ENCODE assay signal across 9 cellular contexts in the genomic region with DNA sequence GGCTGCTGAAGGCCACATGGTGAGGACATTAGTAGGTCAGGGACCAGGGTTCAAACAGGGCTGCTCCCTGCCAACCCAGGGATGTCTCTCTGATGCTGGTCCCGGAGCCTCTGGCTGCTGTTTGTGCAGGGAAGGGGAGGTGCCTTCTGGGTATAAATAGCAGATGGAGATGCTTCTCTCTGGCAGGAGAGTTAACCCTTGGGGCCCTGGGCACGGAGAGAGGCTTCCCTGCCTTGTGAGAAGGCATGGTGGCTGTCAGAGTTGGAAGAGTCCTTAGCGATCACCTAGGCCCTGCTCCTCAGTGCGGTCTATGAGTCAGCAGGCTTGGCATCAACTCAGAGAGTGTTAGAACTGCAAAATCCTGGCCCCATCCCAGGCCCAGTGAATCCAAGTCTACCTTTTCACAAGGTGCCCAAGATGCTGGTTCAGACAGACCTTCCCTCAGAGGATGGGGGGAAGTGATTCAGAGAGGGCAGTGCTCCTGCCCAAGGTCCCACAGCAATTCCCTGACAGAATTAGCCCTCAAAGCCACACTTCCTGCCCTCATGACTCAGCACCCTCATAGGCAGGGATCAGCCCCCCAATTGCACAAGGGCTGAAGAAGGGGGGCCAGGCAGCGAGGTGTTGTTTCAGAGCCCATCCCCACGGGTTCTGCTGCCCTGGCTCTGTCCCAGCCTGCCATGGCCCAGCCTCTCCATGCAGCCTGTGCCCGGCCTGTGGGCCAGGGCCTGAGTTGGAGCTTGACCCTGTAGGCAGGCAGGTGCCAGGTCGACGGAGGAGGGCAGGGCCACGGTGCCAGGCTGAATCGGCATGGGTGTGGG. TPM values are rescaled to one million over a fixed set of nuclear protein-coding genes. Genes with fewer than 3 reads are reported as not detected.
A peak's percentile ranks its signal among the peaks of the same experiment; 100 is the strongest.
DNase-seq lines count a peak whose midpoint lies in the region; ATAC-seq and TF ChIP-seq lines count a peak whose summit lies in the region.
"Had no signal": no experiment of that assay in that cellular context is flagged by ENCODE, and none has a peak within 500 bp of the region (broad histone marks: within the 10 kb centered on the region; RNA-seq: fewer than 3 reads in every experiment).

No MANE protein-coding gene starts in this region.

- no peaks in the 10 kb centered on the region for H3K4me1 Mint-ChIP-seq in CD4-positive, alpha-beta T cell (ENCODE audit: low read depth)
- no peaks in the 10 kb centered on the region for H3K4me1 Mint-ChIP-seq in CD8-positive, alpha-beta T cell (ENCODE audit: low read depth)

- H3K9me3 Mint-ChIP-seq in CD4-positive, alpha-beta T cell: no peaks in the 10 kb centered on the region
- H3K9me3 Mint-ChIP-seq in CD8-positive, alpha-beta T cell: no peaks in the 10 kb centered on the region
- H3K9me3 Mint-ChIP-seq: type B pancreatic cell had no signal

- H3K27me3 Mint-ChIP-seq in CD4-positive, alpha-beta T cell: no peaks in the 10 kb centered on the region
- peaks cover 2% of the 10 kb centered on the region for H3K27me3 Mint-ChIP-seq in CD8-positive, alpha-beta T cell (ENCODE audit: low read depth)
- H3K27me3 Mint-ChIP-seq: type B pancreatic cell had no signal

- no peak overlapping the region for H3K4me3 Mint-ChIP-seq in CD4-positive, alpha-beta T cell
- H3K4me3 Mint-ChIP-seq in CD8-positive, alpha-beta T cell: no peak overlapping the region

- no peak overlapping the region for H3K27ac Mint-ChIP-seq in CD4-positive, alpha-beta T cell
- H3K27ac Mint-ChIP-seq in CD8-positive, alpha-beta T cell: no peak overlapping the region
- H3K27ac Mint-ChIP-seq: type B pancreatic cell had no signal

- POLR2A ChIA-PET in CD4-positive, alpha-beta T cell (lab: Charles Lee): no interaction called here
- POLR2A ChIA-PET in CD8-positive, alpha-beta T cell (lab: Charles Lee): no interaction called here

- H3K27me3 ChIP-seq in foreskin keratinocyte (no peaks in the 10 kb centered on the region), skeletal muscle tissue (ENCODE audit: control insufficient read depth in 3 of 3, insufficient read depth in 3 of 3, low read length in 3 of 3) (no peaks in the 10 kb centered on the region)
- H3K27me3 ChIP-seq in CD4-positive, alpha-beta T cell (ENCODE audit: control insufficient read depth, insufficient read depth, low read length): no peaks in the 10 kb centered on the region
- no peaks in the 10 kb centered on the region for H3K27me3 ChIP-seq in CD8-positive, alpha-beta T cell (ENCODE audit: insufficient read depth, low read length)

- no peak overlapping the region for H3K27ac ChIP-seq in foreskin keratinocyte
- H3K27ac ChIP-seq in skeletal muscle tissue (ENCODE audit: low read depth, low read length): peak overlapping the region; percentile 57
- H3K27ac ChIP-seq in CD4-positive, alpha-beta T cell (ENCODE audit: low read depth, low read length): no peak overlapping the region
- no peak overlapping the region for H3K27ac ChIP-seq in CD8-positive, alpha-beta T cell (ENCODE audit: low read depth, low read length)

- H3K36me3 ChIP-seq in skeletal muscle tissue (ENCODE audit: control insufficient read depth in 3 of 3, insufficient read depth in 3 of 3, low read length in 3 of 3): no peaks in the 10 kb centered on the region
- no peaks in the 10 kb centered on the region for H3K36me3 ChIP-seq in CD8-positive, alpha-beta T cell (ENCODE audit: insufficient read depth, low read length)

- H3K36me3 Mint-ChIP-seq in CD4-positive, alpha-beta T cell (ENCODE audit: low read depth): no peaks in the 10 kb centered on the region
- no peaks in the 10 kb centered on the region for H3K36me3 Mint-ChIP-seq in CD8-positive, alpha-beta T cell
- H3K36me3 Mint-ChIP-seq: type B pancreatic cell had no signal

- H3K9me3 ChIP-seq in skeletal muscle tissue (ENCODE audit: control insufficient read depth in 3 of 3, low read length in 3 of 3): no peaks in the 10 kb centered on the region
- no peaks in the 10 kb centered on the region for H3K9me3 ChIP-seq in CD4-positive, alpha-beta T cell (ENCODE audit: control insufficient read depth, low read length)
- H3K9me3 ChIP-seq in CD8-positive, alpha-beta T cell (ENCODE audit: low read length): no peaks in the 10 kb centered on the region

- H3K4me1 ChIP-seq in foreskin keratinocyte: peaks cover 8% of the 10 kb centered on the region
- H3K4me1 ChIP-seq in skeletal muscle tissue (ENCODE audit: control insufficient read depth in 3 of 3, insufficient read depth in 3 of 3, low read length in 3 of 3): peaks cover 13 to 19% (median 14%) of the 10 kb centered on the region in 3 donors
- no peaks in the 10 kb centered on the region for H3K4me1 ChIP-seq in CD8-positive, alpha-beta T cell (ENCODE audit: insufficient read depth, low read length)

- peak; percentile 95 for DNase-seq in HPDE6-E6E7 (ENCODE audit: extremely low spot score)
- DNase-seq in SK-N-DZ (ENCODE audit: low spot score): peak; percentile 70
- peak; percentile 97 to 98 for DNase-seq in foreskin keratinocyte
- DNase-seq in CD4-positive, alpha-beta T cell: no peak
- DNase-seq in CD8-positive, alpha-beta T cell: no peak

- peak overlapping the region in 2 of 3 donors; percentile 1 to 35 for H3K4me3 ChIP-seq in skeletal muscle tissue (ENCODE audit: low read length in 3 of 3)
- no peak overlapping the region for H3K4me3 ChIP-seq in CD8-positive, alpha-beta T cell (ENCODE audit: low read depth, low read length)

- no peak for TF ChIP-seq CTCF in foreskin keratinocyte (conservative IDR thresholded peaks at IDR 0.05)
- TF ChIP-seq CTCF in CD4-positive, alpha-beta T cell (IDR thresholded peaks at IDR 0.05): no peak
- TF ChIP-seq CTCF in CD8-positive, alpha-beta T cell (IDR thresholded peaks at IDR 0.05): no peak

- CTCF ChIA-PET in CD4-positive, alpha-beta T cell (lab: Charles Lee): no interaction called here
- CTCF ChIA-PET in CD8-positive, alpha-beta T cell (lab: Charles Lee): no interaction called here

- intact Hi-C loops in CD4-positive, alpha-beta T cell (cut with DNase I, micrococcal nuclease): no loop called here
- intact Hi-C loops in CD8-positive, alpha-beta T cell (cut with DNase I, micrococcal nuclease): no loop called here

- peak overlapping the region; percentile 15 to 57 (median 35) for H3K9ac ChIP-seq in skeletal muscle tissue (ENCODE audit: low read depth in 1 of 3, low read length in 3 of 3)

- peak; percentile 94 for ATAC-seq in foreskin keratinocyte
- ATAC-seq in HG03025 (IDR thresholded peaks at IDR 0.05; ENCODE audit: low FRiP score, unreplicated experiment): no peak
- no peak for ATAC-seq in CD4-positive, alpha-beta T cell (ENCODE audit: poor library complexity)
- ATAC-seq in CD8-positive, alpha-beta T cell: no peak

RNA-seq across cellular contexts. Expression of a gene that starts 25.6 kb away (rescaled TPM):
- polyA plus RNA-seq in SK-N-DZ (2014; cell fraction: cytosol; rRNA removed): 3.2 and 6.5 TPM in 2 replicates
- 7.5 and 14.0 TPM in 2 replicates for polyA plus RNA-seq in SK-N-DZ (2014; cell fraction: nucleus; rRNA removed)
- total RNA-seq in foreskin keratinocyte (0.04 TPM in 1 of 2 replicates, not detected in the other), skeletal muscle tissue (45.9 TPM)
- polyA plus RNA-seq in foreskin keratinocyte: 0.01 TPM in 1 of 2 replicates, not detected in the other
- total RNA-seq in CD4-positive, alpha-beta T cell: under 1 TPM; 0.05 to 0.22 TPM
- under 1 TPM in 1 of 2 experiments, not detected in 1; 0.27 TPM for total RNA-seq in CD8-positive, alpha-beta T cell
- polyA plus RNA-seq: liver had no signal

RNA-seq across cellular contexts. Expression of a gene that starts 38.7 kb away (rescaled TPM):
- polyA plus RNA-seq in SK-N-DZ (2014; cell fraction: cytosol; rRNA removed): 2.3 and 3.3 TPM in 2 replicates
- 0.39 and 1.2 TPM in 2 replicates for polyA plus RNA-seq in SK-N-DZ (2014; cell fraction: nucleus; rRNA removed)
- total RNA-seq in foreskin keratinocyte (4.7 and 5.0 TPM in 2 replicates), skeletal muscle tissue (9.9 TPM)
- polyA plus RNA-seq in foreskin keratinocyte: 3.5 and 3.7 TPM in 2 replicates
- under 1 TPM; 0.22 to 0.56 TPM for total RNA-seq in CD4-positive, alpha-beta T cell
- total RNA-seq in CD8-positive, alpha-beta T cell: under 1 TPM; 0.14 to 0.61 TPM

Comparison
In these comparisons a context has a peak if more than half of its experiments do, and no peak if none do; other contexts are left out.
1. DNase-seq: peak in HPDE6-E6E7 (single experiment), SK-N-DZ (single experiment) and foreskin keratinocyte (2 of 2); none in CD4-positive, alpha-beta T cell (0 of 10) and CD8-positive, alpha-beta T cell (0 of 7).
2. RNA of a gene that starts 25.6 kb away (total RNA-seq): 45.9 TPM in skeletal muscle tissue (single experiment); 0.27 TPM in CD8-positive, alpha-beta T cell, 0.05 to 0.22 TPM in CD4-positive, alpha-beta T cell and 0.04 TPM in foreskin keratinocyte; every median in the first group is over 10 times any median in the second.